9 cellular contexts compared by ENCODE assay signal in genomic region chr16:85552980-85553435, GRCh38.
DNase-seq lines count a peak whose midpoint lies in the region; ATAC-seq, FAIRE-seq and TF ChIP-seq lines count a peak whose summit lies in the region.
"Had no signal": no experiment of that assay in that cellular context is flagged by ENCODE, and none has a peak within 500 bp of the region (broad histone marks: within the 10 kb centered on the region; RNA-seq: fewer than 3 reads in every experiment).

No MANE protein-coding gene starts in this region.

- POLR2A ChIA-PET in naive thymus-derived CD4-positive, alpha-beta T cell (lab: Charles Lee), result interaction anchor here (0.8 to 1.3 kb wide), 5 partner anchors 9 to 106 kb away, joined by 3 to 5 read pairs (median 3); no protein-coding TSS in a partner anchor

- H3K9ac ChIP-seq in BLaER1 treated with 17β-estradiol and CSF1 and Interleukin-3, amounts not matched to agents 10 nM and 100 nM, result peak overlapping the region; percentile 76 to 97 (median 93)

- DNase-seq in HFF-Myc (ENCODE audit: extremely low read depth, low read depth) (no peak), bronchial epithelial cell (ENCODE audit: low read depth) (no peak), left colon (no peak), DMS114 treated with DMSO at 0.1 percent for 48 hours (lab: John Stamatoyannopoulos, UW; ENCODE audit: unreplicated experiment) (no peak), DMS53 treated with DMSO at 0.1 percent for 48 hours (lab: John Stamatoyannopoulos, UW; ENCODE audit: unreplicated experiment) (no peak)
- no peak for DNase-seq in naive thymus-derived CD4-positive, alpha-beta T cell

- TF ChIP-seq CTCF in HFF-Myc (IDR thresholded peaks at IDR 0.05; ENCODE audit: low read depth, low read length, missing control alignments), result no peak
- no peak for TF ChIP-seq CTCF in bronchial epithelial cell (IDR thresholded peaks at IDR 0.05; ENCODE audit: insufficient read depth, low read length, severe bottlenecking)

- peaks cover 0 to 2% (median 0%) of the 10 kb centered on the region in 5 donors for H3K36me3 Mint-ChIP-seq in naive thymus-derived CD4-positive, alpha-beta T cell

- H3K9me3 ChIP-seq in BLaER1 treated with 17β-estradiol and CSF1 and Interleukin-3, amounts not matched to agents 10 nM and 100 nM (replicated peaks in 1 of 11), result no peaks in the 10 kb centered on the region
- H3K9me3 ChIP-seq in naive thymus-derived CD4-positive, alpha-beta T cell (ENCODE audit: control insufficient read depth in 2 of 3, low read length in 3 of 3), result no peaks in the 10 kb centered on the region

- no peak for ATAC-seq in naive thymus-derived CD4-positive, alpha-beta T cell
- ATAC-seq in left colon (no peak), GM19455 (IDR thresholded peaks at IDR 0.05; ENCODE audit: unreplicated experiment) (no peak)

- intact Hi-C loops in naive thymus-derived CD4-positive, alpha-beta T cell (cut with micrococcal nuclease), result loop anchor here in 1 of 2 donors (5.0 to 10.0 kb wide), 4 partner anchors 246 to 1038 kb away; no protein-coding TSS in a partner anchor
- intact Hi-C loops in left colon (cut with DNase I, micrococcal nuclease), result no loop called here

- peaks cover 0 to 1% (median 0%) of the 10 kb centered on the region in 11 donors for H3K9me3 Mint-ChIP-seq in naive thymus-derived CD4-positive, alpha-beta T cell

- H4K20me1 ChIP-seq in BLaER1 treated with 17β-estradiol and CSF1 and Interleukin-3, amounts not matched to agents 10 nM and 100 nM, result peaks cover 3 to 15% (median 12%) of the 10 kb centered on the region in 11 experiments; a peak in 19 of 22 replicates

- H3K4me1 Mint-ChIP-seq in naive thymus-derived CD4-positive, alpha-beta T cell, result peaks cover 12 to 37% (median 22%) of the 10 kb centered on the region in 7 donors

- no peaks in the 10 kb centered on the region for H3K27me3 ChIP-seq in BLaER1 treated with 17β-estradiol and CSF1 and Interleukin-3, amounts not matched to agents 10 nM and 100 nM
- H3K27me3 ChIP-seq in bronchial epithelial cell (ENCODE audit: control insufficient read depth, insufficient read depth, low read length), result no peaks in the 10 kb centered on the region
- no peaks in the 10 kb centered on the region for H3K27me3 ChIP-seq in naive thymus-derived CD4-positive, alpha-beta T cell (ENCODE audit: control insufficient read depth in 2 of 2, insufficient read depth in 2 of 2, low read length in 2 of 2)

- peaks cover 0 to 15% (median 0%) of the 10 kb centered on the region in 5 donors for H3K27me3 Mint-ChIP-seq in naive thymus-derived CD4-positive, alpha-beta T cell

- peak overlapping the region; percentile 71 to 92 (median 86) for H3K4me3 ChIP-seq in BLaER1 treated with 17β-estradiol and CSF1 and Interleukin-3, amounts not matched to agents 10 nM and 100 nM
- H3K4me3 ChIP-seq in HFF-Myc (replicated peaks; ENCODE audit: low read depth, low read length), result peak overlapping the region; percentile 66
- H3K4me3 ChIP-seq in bronchial epithelial cell (ENCODE audit: low read depth, low read length), result peak overlapping the region; percentile 49
- peak overlapping the region; percentile 88 for H3K4me3 ChIP-seq in naive thymus-derived CD4-positive, alpha-beta T cell (ENCODE audit: low read length)

- H3K27ac ChIP-seq in BLaER1 treated with 17β-estradiol and CSF1 and Interleukin-3, amounts not matched to agents 10 nM and 100 nM, result peak overlapping the region; percentile 81 to 98 (median 93)
- H3K27ac ChIP-seq in naive thymus-derived CD4-positive, alpha-beta T cell (ENCODE audit: low read depth, low read length), result peak overlapping the region; percentile 83

- H3K4me1 ChIP-seq in BLaER1 treated with 17β-estradiol and CSF1 and Interleukin-3, amounts not matched to agents 10 nM and 100 nM, result peaks cover 36 to 57% (median 48%) of the 10 kb centered on the region in 10 experiments
- H3K4me1 ChIP-seq in naive thymus-derived CD4-positive, alpha-beta T cell (ENCODE audit: control insufficient read depth in 2 of 2, insufficient read depth in 2 of 2, low read length in 2 of 2), result peaks cover 11 to 16% of the 10 kb centered on the region in 2 donors

- CTCF ChIA-PET in naive thymus-derived CD4-positive, alpha-beta T cell (lab: Charles Lee), result interaction anchor here (0.5 to 1.9 kb wide), 4 partner anchors 16 to 433 kb away, joined by 3 to 6 read pairs (median 4); no protein-coding TSS in a partner anchor

- H3K36me3 ChIP-seq in BLaER1 treated with 17β-estradiol and CSF1 and Interleukin-3, amounts not matched to agents 10 nM and 100 nM, result no peaks in the 10 kb centered on the region
- H3K36me3 ChIP-seq in bronchial epithelial cell (ENCODE audit: control insufficient read depth, insufficient read depth, low read length), result no peaks in the 10 kb centered on the region
- H3K36me3 ChIP-seq in naive thymus-derived CD4-positive, alpha-beta T cell (ENCODE audit: control insufficient read depth in 2 of 3, insufficient read depth in 3 of 3, low read length in 3 of 3), result peaks cover 0 to 9% (median 0%) of the 10 kb centered on the region in 3 experiments

- H3K4me2 ChIP-seq in BLaER1 treated with 17β-estradiol and CSF1 and Interleukin-3, amounts not matched to agents 10 nM and 100 nM, result peak overlapping the region; percentile 90 to 99 (median 98)

- peak overlapping the region; percentile 71 to 86 (median 80) for H3K4me3 Mint-ChIP-seq in naive thymus-derived CD4-positive, alpha-beta T cell

- FAIRE-seq in bronchial epithelial cell (lab: Jason Lieb, UNC), result no peak
- FAIRE-seq: endometrium had no signal

- peak overlapping the region in 6 of 9 donors; percentile 6 to 85 (median 28) for H3K27ac Mint-ChIP-seq in naive thymus-derived CD4-positive, alpha-beta T cell
